2 cellular contexts compared by ENCODE assay signal in genomic region chr20:44709797-44710196, GRCh38.
TF ChIP-seq lines count a peak whose summit lies in the region.

No MANE protein-coding gene starts in this region.

TF ChIP-seq in H1, 55 proteins besides CTCF, POLR2A, EP300 and RAD21:
- TF ChIP-seq CHD1 (IDR thresholded peaks at IDR 0.05; ENCODE audit: low read depth, low read length), result no peak
- TF ChIP-seq BRCA1 (IDR thresholded peaks at IDR 0.05; ENCODE audit: low read depth, low read length), result no peak
- no peak for TF ChIP-seq CTBP2 (IDR thresholded peaks at IDR 0.05; ENCODE audit: borderline replicate concordance, insufficient read depth, insufficient read length, low read length)
- TF ChIP-seq YY1 (IDR thresholded peaks at IDR 0.05; ENCODE audit: low read depth, low read length), result no peak
- TF ChIP-seq SP4 (IDR thresholded peaks at IDR 0.05; ENCODE audit: low read length), result no peak
- no peak for TF ChIP-seq ZNF274 (IDR thresholded peaks at IDR 0.05; ENCODE audit: borderline replicate concordance, extremely low read depth, low read length)
TF ChIP-seq in H1: peak in this region for 0.

TF ChIP-seq in HepG2, 621 proteins besides CTCF, POLR2A, EP300 and RAD21:
- no peak for TF ChIP-seq ZNF737 (CRISPR knock-in tag; IDR thresholded peaks at IDR 0.05; ENCODE audit: borderline replicate concordance)
- no peak for TF ChIP-seq IRX3 (CRISPR knock-in tag; IDR thresholded peaks at IDR 0.05; ENCODE audit: borderline replicate concordance, low read depth)
- no peak for TF ChIP-seq MEIS1 (CRISPR knock-in tag; IDR thresholded peaks at IDR 0.05; ENCODE audit: borderline replicate concordance)
- TF ChIP-seq NFIC (IDR thresholded peaks at IDR 0.05; ENCODE audit: low read length), result no peak
- TF ChIP-seq SALL1 (CRISPR knock-in tag; IDR thresholded peaks at IDR 0.05), result no peak
- TF ChIP-seq, protein P1, sequence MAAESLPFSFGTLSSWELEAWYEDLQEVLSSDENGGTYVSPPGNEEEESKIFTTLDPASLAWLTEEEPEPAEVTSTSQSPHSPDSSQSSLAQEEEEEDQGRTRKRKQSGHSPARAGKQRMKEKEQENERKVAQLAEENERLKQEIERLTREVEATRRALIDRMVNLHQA (CRISPR knock-in tag; IDR thresholded peaks at IDR 0.05), result no peak
- no peak for TF ChIP-seq GTF2F1 (IDR thresholded peaks at IDR 0.05; ENCODE audit: low read length)
- TF ChIP-seq, protein P2, sequence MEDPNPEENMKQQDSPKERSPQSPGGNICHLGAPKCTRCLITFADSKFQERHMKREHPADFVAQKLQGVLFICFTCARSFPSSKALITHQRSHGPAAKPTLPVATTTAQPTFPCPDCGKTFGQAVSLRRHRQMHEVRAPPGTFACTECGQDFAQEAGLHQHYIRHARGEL (CRISPR knock-in tag; IDR thresholded peaks at IDR 0.05), result no peak
- no peak for TF ChIP-seq ZNF331 (CRISPR knock-in tag; IDR thresholded peaks at IDR 0.05)
- no peak for TF ChIP-seq FOXA3 (CRISPR knock-in tag; IDR thresholded peaks at IDR 0.05)
- TF ChIP-seq, protein P3, sequence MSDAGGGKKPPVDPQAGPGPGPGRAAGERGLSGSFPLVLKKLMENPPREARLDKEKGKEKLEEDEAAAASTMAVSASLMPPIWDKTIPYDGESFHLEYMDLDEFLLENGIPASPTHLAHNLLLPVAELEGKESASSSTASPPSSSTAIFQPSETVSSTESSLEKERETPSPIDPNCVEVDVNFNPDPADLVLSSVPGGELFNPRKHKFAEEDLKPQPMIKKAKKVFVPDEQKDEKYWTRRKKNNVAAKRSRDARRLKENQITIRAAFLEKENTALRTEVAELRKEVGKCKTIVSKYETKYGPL (CRISPR knock-in tag; IDR thresholded peaks at IDR 0.05), result no peak
- TF ChIP-seq KDM6A (CRISPR knock-in tag; IDR thresholded peaks at IDR 0.05; ENCODE audit: low read depth), result no peak
- no peak for TF ChIP-seq NR1H2 (CRISPR knock-in tag; IDR thresholded peaks at IDR 0.05; ENCODE audit: borderline replicate concordance, low read depth)
- no peak for TF ChIP-seq ZNF883 (CRISPR knock-in tag; IDR thresholded peaks at IDR 0.05; ENCODE audit: not compliant biosample characterization)
- TF ChIP-seq ZSCAN30 (CRISPR knock-in tag; IDR thresholded peaks at IDR 0.05), result no peak
- no peak for TF ChIP-seq FOXO4 (CRISPR knock-in tag; conservative IDR thresholded peaks at IDR 0.05)
